Comparison of ENCODE assay signal across 8 cellular contexts in genomic region chr12:47377414-47378221, GRCh38.
DNase-seq lines count a peak whose midpoint lies in the region; ATAC-seq, FAIRE-seq and TF ChIP-seq lines count a peak whose summit lies in the region.

No MANE protein-coding gene starts in this region.

- H3K4me1 ChIP-seq in endothelial cell of umbilical vein (ENCODE audit: control insufficient read depth, extremely low read depth, insufficient read depth, low read length), result peaks cover 26% of the 10 kb centered on the region
- peaks cover 17% of the 10 kb centered on the region for H3K4me1 ChIP-seq in muscle layer of colon (ENCODE audit: insufficient read depth, low read length)

- TF ChIP-seq POLR2A in endothelial cell of umbilical vein (IDR thresholded peaks at IDR 0.05; ENCODE audit: low read depth, low read length) (no peak), GM18505 (IDR thresholded peaks at IDR 0.05; ENCODE audit: borderline replicate concordance, extremely low read depth, insufficient read depth, insufficient read length) (no peak)

- H3K36me3 ChIP-seq in endothelial cell of umbilical vein (ENCODE audit: control insufficient read depth in 2 of 2, extremely low read depth in 1 of 2, insufficient read depth in 2 of 2, low read length in 2 of 2), result no peaks in the 10 kb centered on the region
- H3K36me3 ChIP-seq in muscle layer of colon (ENCODE audit: insufficient read depth, low read length), result no peaks in the 10 kb centered on the region

- BruUV-seq in endothelial cell of umbilical vein (replicated peaks; lab: Mats Ljungman, UMichigan), result TSS peak; percentile 95

- no peaks in the 10 kb centered on the region for H4K20me1 ChIP-seq in endothelial cell of umbilical vein (replicated peaks; ENCODE audit: control insufficient read depth, extremely low read depth, insufficient read depth, low read length)

- intact Hi-C loops in endothelial cell of umbilical vein (cut with micrococcal nuclease), result loop anchor here (2.0 kb wide), 2 partner anchors 15 to 17 kb away; no protein-coding TSS in a partner anchor

- H3K9me3 ChIP-seq in AG04450 (ENCODE audit: control insufficient read depth, insufficient read depth, low read length), result no peaks in the 10 kb centered on the region
- H3K9me3 ChIP-seq in endothelial cell of umbilical vein (replicated peaks; ENCODE audit: control insufficient read depth, insufficient read depth, low read length), result no peaks in the 10 kb centered on the region
- no peaks in the 10 kb centered on the region for H3K9me3 ChIP-seq in muscle layer of colon (ENCODE audit: low read length)

- no peaks in the 10 kb centered on the region for H3K79me2 ChIP-seq in endothelial cell of umbilical vein (ENCODE audit: control insufficient read depth, insufficient read depth, low read length)

- H3K27me3 ChIP-seq in AG04450 (ENCODE audit: control insufficient read depth, insufficient read depth, low read length) (no peaks in the 10 kb centered on the region), endothelial cell of umbilical vein (ENCODE audit: control insufficient read depth in 2 of 2, insufficient read depth in 2 of 2, low read length in 2 of 2) (no peaks in the 10 kb centered on the region), muscle layer of colon (ENCODE audit: control insufficient read depth in 1 of 2, insufficient read depth in 2 of 2, low read length in 2 of 2) (no peaks in the 10 kb centered on the region)

- peak; percentile 93 for FAIRE-seq in endothelial cell of umbilical vein (lab: Jason Lieb, UNC)

- POLR2A ChIA-PET in AG04450 (lab: Yijun Ruan, JAX), result interaction anchor here (0.8 kb wide), 1 partner anchor 298 kb away, joined by 3 read pairs; the partner anchor contains the start of genes AMIGO2 and PCED1B
- POLR2A ChIA-PET in endothelial cell of umbilical vein (lab: Charles Lee), result no interaction called here

- CTCF ChIA-PET in AG04450 (lab: Charles Lee) (no interaction called here), endothelial cell of umbilical vein (lab: Charles Lee) (interaction anchor here (2.5 kb wide), 1 partner anchor 20 kb away, joined by 14 read pairs; no protein-coding TSS in a partner anchor)

- TF ChIP-seq CTCF in AG04450 (IDR thresholded peaks at IDR 0.05; ENCODE audit: low read depth, low read length) (no peak), endothelial cell of umbilical vein (IDR thresholded peaks at IDR 0.05; ENCODE audit: extremely low read depth in 1 of 2, insufficient read depth in 1 of 2, low read depth in 1 of 2, low read length in 2 of 2) (no peak)

- dilution Hi-C loops in endothelial cell of umbilical vein (cut with MboI; ENCODE audit: extremely low pct_ligation_motif_present, low sequenced_read_pairs), result no loop called here

- H3K4me3 ChIP-seq in AG04450 (ENCODE audit: low read depth, low read length), result peak overlapping the region; percentile 29
- no peak overlapping the region for H3K4me3 ChIP-seq in endothelial cell of umbilical vein (replicated peaks in 1 of 3; ENCODE audit: insufficient read depth in 1 of 3, low read depth in 1 of 3, low read length in 3 of 3)
- no peak overlapping the region for H3K4me3 ChIP-seq in muscle layer of colon (ENCODE audit: low read depth in 1 of 2, low read length in 2 of 2)

- no peak for ATAC-seq in GM18517 (IDR thresholded peaks at IDR 0.05; ENCODE audit: unreplicated experiment)
- ATAC-seq in HG03196 (IDR thresholded peaks at IDR 0.05; ENCODE audit: unreplicated experiment), result no peak
- no peak for ATAC-seq in GM18505 (IDR thresholded peaks at IDR 0.05; ENCODE audit: unreplicated experiment)

- peak overlapping the region; percentile 27 for H3K4me2 ChIP-seq in endothelial cell of umbilical vein (ENCODE audit: insufficient read depth, low read length)

- H3K9me1 ChIP-seq in endothelial cell of umbilical vein (replicated peaks; ENCODE audit: control insufficient read depth, extremely low read depth, insufficient read depth, low read length), result no peaks in the 10 kb centered on the region

- DNase-seq in AG04450 (ENCODE audit: low read depth, low spot score) (peak; percentile 97), NCI-H460 (ENCODE audit: extremely low read depth, low read depth) (peak; percentile 97), endothelial cell of umbilical vein (ENCODE audit: low read depth, low spot score) (peak; percentile 97), NCI-H526 treated with DMSO at 0.1 percent for 48 hours (lab: John Stamatoyannopoulos, UW) (no peak)

- H3K27ac ChIP-seq in AG04450 (ENCODE audit: low read depth, low read length) (peak overlapping the region; percentile 73), endothelial cell of umbilical vein (ENCODE audit: insufficient read depth, low read depth, low read length) (peak overlapping the region; percentile 63), muscle layer of colon (ENCODE audit: low read depth, low read length) (peak overlapping the region; percentile 85)

- peak overlapping the region; percentile 40 for H3K9ac ChIP-seq in endothelial cell of umbilical vein (replicated peaks; ENCODE audit: extremely low read depth, insufficient read depth, low read length)
- H3K9ac ChIP-seq in muscle layer of colon (ENCODE audit: low read length), result peak overlapping the region; percentile 12

- H2AFZ ChIP-seq in endothelial cell of umbilical vein (ENCODE audit: low read depth, low read length), result no peak overlapping the region

TF ChIP-seq in endothelial cell of umbilical vein, 7 proteins besides CTCF, POLR2A, EP300 and RAD21:
- peak; percentile 86 for TF ChIP-seq JUN (IDR thresholded peaks at IDR 0.05; ENCODE audit: borderline replicate concordance, insufficient read depth, insufficient read length, low read depth)
- TF ChIP-seq MYC (IDR thresholded peaks at IDR 0.05; ENCODE audit: low read depth, low read length), result no peak
- peak; percentile 28 for TF ChIP-seq POLR2AphosphoS5 (IDR thresholded peaks at IDR 0.05; ENCODE audit: insufficient read depth, low read depth, low read length)
- no peak for TF ChIP-seq MAX (IDR thresholded peaks at IDR 0.05; ENCODE audit: insufficient read depth, insufficient read length)
- peak; percentile 53 for TF ChIP-seq GATA2 (IDR thresholded peaks at IDR 0.05; ENCODE audit: insufficient read depth, insufficient read length, low read depth, low read length)
- peak; percentile 85 for TF ChIP-seq FOS (IDR thresholded peaks at IDR 0.05; ENCODE audit: borderline replicate concordance, insufficient read depth, low read length)
